In genomic region chr11:86040919-86041318, GRCh38 we compare ENCODE assay signal across 11 cellular contexts. TPM values are rescaled to one million over a fixed set of nuclear protein-coding genes. Genes with fewer than 3 reads are reported as not detected.
DNase-seq lines count a peak whose midpoint lies in the region; ATAC-seq and TF ChIP-seq lines count a peak whose summit lies in the region.
"Had no signal": no experiment of that assay in that cellular context is flagged by ENCODE, and none has a peak within 500 bp of the region (broad histone marks: within the 10 kb centered on the region; RNA-seq: fewer than 3 reads in every experiment).

No MANE protein-coding gene starts in this region.

- peaks cover under 1% of the 10 kb centered on the region for H3K9me3 Mint-ChIP-seq in activated T-cell treated with anti-CD3 and anti-CD28 coated beads, Interleukin-2, amount 50 U/mL, for 24 hours
- H3K9me3 Mint-ChIP-seq in activated CD8-positive, alpha-beta T cell treated with anti-CD3 and anti-CD28 coated beads, Interleukin-2, amount 10 ng/mL, durations not matched to agents 7 days and 5 days (ENCODE audit: insufficient read depth): no peaks in the 10 kb centered on the region
- H3K9me3 Mint-ChIP-seq in memory B cell: no peaks in the 10 kb centered on the region

- POLR2A ChIA-PET in activated CD8-positive, alpha-beta T cell treated with anti-CD3 and anti-CD28 coated beads, Interleukin-2, amount 10 ng/mL, durations not matched to agents 7 days and 5 days (lab: Charles Lee): interaction anchor here (0.6 kb wide), 1 partner anchor 251 kb away, joined by 3 read pairs; no protein-coding TSS in a partner anchor
- POLR2A ChIA-PET in RWPE1 (lab: Yijun Ruan, JAX; ENCODE audit: low non-redundant PET): no interaction called here

- H3K27ac ChIP-seq in temporal lobe (ENCODE audit: low read depth, low read length): peak overlapping the region; percentile 27
- no peak overlapping the region for H3K27ac ChIP-seq in RWPE1

- H3K4me3 Mint-ChIP-seq in activated T-cell treated with anti-CD3 and anti-CD28 coated beads, Interleukin-2, amount 50 U/mL, for 24 hours: no peak overlapping the region
- no peak overlapping the region for H3K4me3 Mint-ChIP-seq in activated CD8-positive, alpha-beta T cell treated with anti-CD3 and anti-CD28 coated beads, Interleukin-2, amount 10 ng/mL, durations not matched to agents 7 days and 5 days
- H3K4me3 Mint-ChIP-seq in memory B cell: no peak overlapping the region

- peaks cover 71% of the 10 kb centered on the region for H3K4me1 Mint-ChIP-seq in activated T-cell treated with anti-CD3 and anti-CD28 coated beads, Interleukin-2, amount 50 U/mL, for 24 hours (ENCODE audit: low read depth)
- H3K4me1 Mint-ChIP-seq in activated CD8-positive, alpha-beta T cell treated with anti-CD3 and anti-CD28 coated beads, Interleukin-2, amount 10 ng/mL, durations not matched to agents 7 days and 5 days (ENCODE audit: low read depth): peaks cover 45% of the 10 kb centered on the region
- H3K4me1 Mint-ChIP-seq in memory B cell: peaks cover 50% of the 10 kb centered on the region

- H3K27me3 Mint-ChIP-seq in activated T-cell treated with anti-CD3 and anti-CD28 coated beads, Interleukin-2, amount 50 U/mL, for 24 hours: no peaks in the 10 kb centered on the region
- no peaks in the 10 kb centered on the region for H3K27me3 Mint-ChIP-seq in activated CD8-positive, alpha-beta T cell treated with anti-CD3 and anti-CD28 coated beads, Interleukin-2, amount 10 ng/mL, durations not matched to agents 7 days and 5 days (ENCODE audit: low read depth)
- H3K27me3 Mint-ChIP-seq in memory B cell: no peaks in the 10 kb centered on the region

- no peak for ATAC-seq in activated CD8-positive, alpha-beta T cell treated with anti-CD3 and anti-CD28 coated beads, Interleukin-2, amount 10 ng/mL, durations not matched to agents 7 days and 5 days
- no peak for ATAC-seq in memory B cell (ENCODE audit: low read depth)
- ATAC-seq in GM19324 (IDR thresholded peaks at IDR 0.05; ENCODE audit: low FRiP score, unreplicated experiment): no peak
- ATAC-seq in HG03196 (IDR thresholded peaks at IDR 0.05; ENCODE audit: unreplicated experiment): no peak
- ATAC-seq: upper lobe of right lung had no signal

- peak overlapping the region; percentile 82 for H3K27ac Mint-ChIP-seq in activated T-cell treated with anti-CD3 and anti-CD28 coated beads, Interleukin-2, amount 50 U/mL, for 24 hours
- peak overlapping the region; percentile 15 for H3K27ac Mint-ChIP-seq in activated CD8-positive, alpha-beta T cell treated with anti-CD3 and anti-CD28 coated beads, Interleukin-2, amount 10 ng/mL, durations not matched to agents 7 days and 5 days
- H3K27ac Mint-ChIP-seq in memory B cell: peak overlapping the region; percentile 89

- CTCF ChIA-PET in activated CD8-positive, alpha-beta T cell treated with anti-CD3 and anti-CD28 coated beads, Interleukin-2, amount 10 ng/mL, durations not matched to agents 7 days and 5 days (lab: Charles Lee): interaction anchor here (1.4 to 5.4 kb wide), 13 partner anchors 9 to 211 kb away, joined by 3 to 137 read pairs (median 16); partner anchors contain the start of genes CCDC83 and PICALM
- CTCF ChIA-PET in RWPE1 (lab: Yijun Ruan, JAX): interaction anchor here (1.2 to 2.4 kb wide), 2 partner anchors 153 to 155 kb away, joined by 6 to 18 read pairs; no protein-coding TSS in a partner anchor

- no peak for TF ChIP-seq CTCF in RWPE1 (conservative IDR thresholded peaks at IDR 0.05; ENCODE audit: low read depth)

- DNase-seq in activated T-cell treated with anti-CD3 and anti-CD28 coated beads, Interleukin-2, amount 50 U/mL, for 24 hours: no peak
- DNase-seq in activated T-cell treated with anti-CD3 and anti-CD28 coated beads, Interleukin-2, amount 50 U/mL, for 1 hour: no peak
- no peak for DNase-seq in activated CD8-positive, alpha-beta T cell treated with anti-CD3 and anti-CD28 coated beads, Interleukin-2, amount 10 ng/mL, durations not matched to agents 7 days and 5 days
- DNase-seq in memory B cell (ENCODE audit: low spot score in 2 of 2): no peak
- no peak for DNase-seq in RWPE1 (ENCODE audit: low spot score)
- DNase-seq: NCI-H1694, SW 1271, upper lobe of right lung had no signal

- H3K36me3 Mint-ChIP-seq in activated T-cell treated with anti-CD3 and anti-CD28 coated beads, Interleukin-2, amount 50 U/mL, for 24 hours (ENCODE audit: low read depth): peaks cover 55% of the 10 kb centered on the region
- peaks cover 10% of the 10 kb centered on the region for H3K36me3 Mint-ChIP-seq in activated CD8-positive, alpha-beta T cell treated with anti-CD3 and anti-CD28 coated beads, Interleukin-2, amount 10 ng/mL, durations not matched to agents 7 days and 5 days (ENCODE audit: low read depth)
- peaks cover 5% of the 10 kb centered on the region for H3K36me3 Mint-ChIP-seq in memory B cell

RNA-seq across cellular contexts. Expression of gene PICALM, which starts 28.0 kb away (rescaled TPM):
- total RNA-seq in activated CD8-positive, alpha-beta T cell treated with anti-CD3 and anti-CD28 coated beads, Interleukin-2, amount 10 ng/mL, durations not matched to agents 7 days and 5 days: 100 to 1,000 TPM; 110 to 115 TPM
- 676 TPM for total RNA-seq in temporal lobe

Comparison
In these comparisons a context has a peak if more than half of its experiments do, and no peak if none do; other contexts are left out.
1. H3K27ac Mint-ChIP-seq: peak in every context shown above with its lines; median percentile 89 in memory B cell; 82 in activated T-cell treated with anti-CD3 and anti-CD28 coated beads, Interleukin-2, amount 50 U/mL, for 24 hours; 15 in activated CD8-positive, alpha-beta T cell treated with anti-CD3 and anti-CD28 coated beads, Interleukin-2, amount 10 ng/mL, durations not matched to agents 7 days and 5 days.